9 cellular contexts compared by ENCODE assay signal in genomic region chr3:196207159-196207832, GRCh38. TPM values are rescaled to one million over a fixed set of nuclear protein-coding genes. Genes with fewer than 3 reads are reported as not detected.
DNase-seq lines count a peak whose midpoint lies in the region; ATAC-seq lines count a peak whose summit lies in the region.
"Had no signal": no experiment of that assay in that cellular context is flagged by ENCODE, and none has a peak within 500 bp of the region (broad histone marks: within the 10 kb centered on the region; RNA-seq: fewer than 3 reads in every experiment).

No MANE protein-coding gene starts in this region.

- intact Hi-C loops in activated CD4-positive, alpha-beta T cell treated with anti-CD3 and anti-CD28 coated beads for 36 hours (cut with DNase I, micrococcal nuclease) = loop anchor here in 1 of 2 experiments (1.0 to 5.0 kb wide), 4 partner anchors 28 to 520 kb away; partner anchors contain the start of gene TNK2

- POLR2A ChIA-PET in activated CD4-positive, alpha-beta T cell treated with anti-CD3 and anti-CD28 coated beads for 36 hours (lab: Charles Lee) = no interaction called here

- H3K4me1 Mint-ChIP-seq in activated CD4-positive, alpha-beta T cell treated with anti-CD3 and anti-CD28 coated beads for 36 hours = peaks cover 11% of the 10 kb centered on the region
- peaks cover 3% of the 10 kb centered on the region for H3K4me1 Mint-ChIP-seq in activated naive CD4-positive, alpha-beta T cell treated with anti-CD3 and anti-CD28 coated beads, Interleukin-2, amount 50 U/mL, for 24 hours

- H3K27ac Mint-ChIP-seq in activated CD4-positive, alpha-beta T cell treated with anti-CD3 and anti-CD28 coated beads for 36 hours = no peak overlapping the region
- peak overlapping the region; percentile 51 for H3K27ac Mint-ChIP-seq in activated naive CD4-positive, alpha-beta T cell treated with anti-CD3 and anti-CD28 coated beads, Interleukin-2, amount 50 U/mL, for 24 hours

- CTCF ChIA-PET in activated CD4-positive, alpha-beta T cell treated with anti-CD3 and anti-CD28 coated beads for 36 hours (lab: Charles Lee) = interaction anchor here (2.0 kb wide), 1 partner anchor 133 kb away, joined by 8 read pairs; no protein-coding TSS in a partner anchor

- ATAC-seq in activated CD4-positive, alpha-beta T cell treated with anti-CD3 and anti-CD28 coated beads for 36 hours = peak; percentile 26

- peak; percentile 46 for DNase-seq in activated CD4-positive, alpha-beta T cell treated with anti-CD3 and anti-CD28 coated beads for 36 hours
- DNase-seq in activated CD4-positive, alpha-beta T cell treated with anti-CD3 and anti-CD28 coated beads, Interleukin-2, amount 50 U/mL, for 48 hours = no peak
- DNase-seq in stimulated activated naive CD4-positive, alpha-beta T cell treated with Interleukin-2 at 50 U/mL for 16 hours (lab: John Stamatoyannopoulos, UW) = peak; percentile 63
- DNase-seq in UCSD-AML1 (lab: John Stamatoyannopoulos, UW; ENCODE audit: unreplicated experiment) (no peak), ACHN (no peak), SW480 (ENCODE audit: low spot score) (no peak)

- H3K36me3 Mint-ChIP-seq in activated CD4-positive, alpha-beta T cell treated with anti-CD3 and anti-CD28 coated beads for 36 hours (ENCODE audit: low read depth) = no peaks in the 10 kb centered on the region
- no peaks in the 10 kb centered on the region for H3K36me3 Mint-ChIP-seq in activated naive CD4-positive, alpha-beta T cell treated with anti-CD3 and anti-CD28 coated beads, Interleukin-2, amount 50 U/mL, for 24 hours

- in situ Hi-C loops in ACHN (cut with HindIII; ENCODE audit: low pct_ligation_motif_present, low pct_unique_long_range_greater_than_20kb, low sequenced_read_pairs) = no loop called here

- peak overlapping the region; percentile 50 for H3K4me3 ChIP-seq in iPS-11a (ENCODE audit: low read depth, low read length)

- peak overlapping the region; percentile 74 for H3K4me3 Mint-ChIP-seq in activated CD4-positive, alpha-beta T cell treated with anti-CD3 and anti-CD28 coated beads for 36 hours
- peak overlapping the region; percentile 78 for H3K4me3 Mint-ChIP-seq in activated naive CD4-positive, alpha-beta T cell treated with anti-CD3 and anti-CD28 coated beads, Interleukin-2, amount 50 U/mL, for 24 hours

- H3K27me3 Mint-ChIP-seq in activated CD4-positive, alpha-beta T cell treated with anti-CD3 and anti-CD28 coated beads for 36 hours = no peaks in the 10 kb centered on the region
- no peaks in the 10 kb centered on the region for H3K27me3 Mint-ChIP-seq in activated naive CD4-positive, alpha-beta T cell treated with anti-CD3 and anti-CD28 coated beads, Interleukin-2, amount 50 U/mL, for 24 hours

- H3K9me3 Mint-ChIP-seq in activated CD4-positive, alpha-beta T cell treated with anti-CD3 and anti-CD28 coated beads for 36 hours (ENCODE audit: low read depth) = no peaks in the 10 kb centered on the region
- H3K9me3 Mint-ChIP-seq in activated naive CD4-positive, alpha-beta T cell treated with anti-CD3 and anti-CD28 coated beads, Interleukin-2, amount 50 U/mL, for 24 hours = no peaks in the 10 kb centered on the region

RNA-seq across cellular contexts. Expression of gene ZDHHC19, which starts 3.9 kb away (rescaled TPM):
- not detected for total RNA-seq in activated CD4-positive, alpha-beta T cell treated with anti-CD3 and anti-CD28 coated beads for 36 hours
- total RNA-seq: HT1080 had no signal

RNA-seq across cellular contexts. Expression of gene SLC51A, which starts 9.0 kb away (rescaled TPM):
- total RNA-seq in activated CD4-positive, alpha-beta T cell treated with anti-CD3 and anti-CD28 coated beads for 36 hours = not detected
- total RNA-seq: HT1080 had no signal

Comparison
In these comparisons a context has a peak if more than half of its experiments do, and no peak if none do; other contexts are left out.
1. DNase-seq: peak in activated CD4-positive, alpha-beta T cell treated with anti-CD3 and anti-CD28 coated beads for 36 hours (single experiment) and stimulated activated naive CD4-positive, alpha-beta T cell treated with Interleukin-2 at 50 U/mL for 16 hours (single experiment); none in activated CD4-positive, alpha-beta T cell treated with anti-CD3 and anti-CD28 coated beads, Interleukin-2, amount 50 U/mL, for 48 hours (0 of 2), UCSD-AML1 (single experiment), ACHN (single experiment) and SW480 (single experiment).